Comparison of ENCODE assay signal across 8 cellular contexts in genomic region chr15:52256366-52256765, GRCh38. TPM values are rescaled to one million over a fixed set of nuclear protein-coding genes. Genes with fewer than 3 reads are reported as not detected.
DNase-seq lines count a peak whose midpoint lies in the region; ATAC-seq and TF ChIP-seq lines count a peak whose summit lies in the region.

No MANE protein-coding gene starts in this region.

- peak overlapping the region; percentile 44 for H3K4me3 Mint-ChIP-seq in natural killer cell treated with Interleukin-12 subunit alpha and Interleukin-12 subunit beta and Interleukin-15 and Interleukin-18, amount 100 ng/mL, for 72 hours

- H3K4me1 Mint-ChIP-seq in natural killer cell treated with Interleukin-12 subunit alpha and Interleukin-12 subunit beta and Interleukin-15 and Interleukin-18, amount 100 ng/mL, for 72 hours (ENCODE audit: low read depth in 2 of 2), result peaks cover 7 to 16% of the 10 kb centered on the region in 2 donors

- no peaks in the 10 kb centered on the region for H3K9me3 Mint-ChIP-seq in natural killer cell treated with Interleukin-12 subunit alpha and Interleukin-12 subunit beta and Interleukin-15 and Interleukin-18, amount 100 ng/mL, for 72 hours

- H3K27me3 Mint-ChIP-seq in natural killer cell treated with Interleukin-12 subunit alpha and Interleukin-12 subunit beta and Interleukin-15 and Interleukin-18, amount 100 ng/mL, for 72 hours, result no peaks in the 10 kb centered on the region

- peak overlapping the region in 1 of 2 donors; percentile 5 for H3K27ac Mint-ChIP-seq in natural killer cell treated with Interleukin-12 subunit alpha and Interleukin-12 subunit beta and Interleukin-15 and Interleukin-18, amount 100 ng/mL, for 72 hours

- no peaks in the 10 kb centered on the region for H3K36me3 Mint-ChIP-seq in natural killer cell treated with Interleukin-12 subunit alpha and Interleukin-12 subunit beta and Interleukin-15 and Interleukin-18, amount 100 ng/mL, for 72 hours

- peak; percentile 62 for DNase-seq in DMS53 treated with DMSO at 0.1 percent for 48 hours (lab: John Stamatoyannopoulos, UW; ENCODE audit: unreplicated experiment)
- peak; percentile 64 for DNase-seq in HK-2 (ENCODE audit: unreplicated experiment)
- DNase-seq in OCI-M1 (lab: John Stamatoyannopoulos, UW), result peak; percentile 83
- DNase-seq in activated T-cell treated with anti-CD3 and anti-CD28 coated beads for 48 hours (ENCODE audit: low read depth), result peak; percentile 49
- peak; percentile 57 to 78 for DNase-seq in erythroblast (lab: John Stamatoyannopoulos, UW)
- DNase-seq in natural killer cell treated with Interleukin-12 subunit alpha and Interleukin-12 subunit beta and Interleukin-15 and Interleukin-18, amount 100 ng/mL, for 72 hours (ENCODE audit: low spot score), result peak; percentile 76
- DNase-seq in stimulated activated naive CD4-positive, alpha-beta T cell (lab: John Stamatoyannopoulos, UW), result peak; percentile 38 to 82 (median 60)

- ATAC-seq in natural killer cell treated with Interleukin-12 subunit alpha and Interleukin-12 subunit beta and Interleukin-15 and Interleukin-18, amount 100 ng/mL, for 72 hours, result peak; percentile 58 to 60
- ATAC-seq in HG03520 (IDR thresholded peaks at IDR 0.05; ENCODE audit: unreplicated experiment), result no peak

- no peak for TF ChIP-seq POLR2A in erythroblast (IDR thresholded peaks at IDR 0.05; ENCODE audit: low read length)

RNA-seq across cellular contexts. Expression of gene MYO5C, which starts 39.2 kb away (rescaled TPM):
- under 1 TPM; 0.42 to 0.45 TPM for total RNA-seq in natural killer cell treated with Interleukin-12 subunit alpha and Interleukin-12 subunit beta and Interleukin-15 and Interleukin-18, amount 100 ng/mL, for 72 hours
